ENCODE assay signal across 20 cellular contexts in genomic region chr10:103805781-103806180, GRCh38.
"Had no signal": no experiment of that assay in that cellular context is flagged by ENCODE, and none has a peak within 500 bp of the region (broad histone marks: within the 10 kb centered on the region; RNA-seq: fewer than 3 reads in every experiment).

No MANE protein-coding gene starts in this region.

- FAIRE-seq: urothelium cell line had no signal

- H3K4me1 ChIP-seq: parathyroid adenoma had no signal

- H3K4me3 ChIP-seq: coronary artery, psoas muscle, right lobe of liver, stomach, thoracic aorta had no signal

- DNase-seq: effector CD8-positive, alpha-beta T cell; foreskin melanocyte; head of caudate nucleus; hippocampal formation; natural killer cell; retina; stimulated activated CD4-positive, alpha-beta T cell treated with anti-CD3 and anti-CD28 coated beads, Interleukin-15, amount 100 ng/mL, for 24 hours; stimulated activated CD4-positive, alpha-beta T cell treated with anti-CD3 and anti-CD28 coated beads, Interleukin-1b, Interleukin-23, amount 100 ng/mL, for 48 hours; stimulated activated CD4-positive, alpha-beta T cell treated with anti-CD3 and anti-CD28 coated beads, Interleukin-4, amount 100 ng/mL, for 24 hours; stimulated activated naive CD4-positive, alpha-beta T cell; stomach; substantia nigra had no signal

- H3K9ac ChIP-seq: parathyroid adenoma had no signal

- H3K79me2 ChIP-seq: parathyroid adenoma had no signal

- H3K4me3 Mint-ChIP-seq: mesothelial cell of epicardium, natural killer cell, type B pancreatic cell had no signal

- H3K36me3 ChIP-seq: right lobe of liver, stomach, thoracic aorta had no signal

- H3K9me3 Mint-ChIP-seq: mesothelial cell of epicardium, natural killer cell had no signal

- H3K27ac ChIP-seq: coronary artery, parathyroid adenoma, right lobe of liver, stomach, thoracic aorta had no signal

- H3K36me3 Mint-ChIP-seq: natural killer cell had no signal

- H3K9me3 ChIP-seq: psoas muscle, right lobe of liver, stomach, thoracic aorta had no signal

- ATAC-seq: natural killer cell, right lobe of liver had no signal

- H3K27me3 ChIP-seq: right lobe of liver, stomach had no signal

- H3K27ac Mint-ChIP-seq: mesothelial cell of epicardium, natural killer cell, type B pancreatic cell had no signal

- H2AFZ ChIP-seq: parathyroid adenoma had no signal
